1 cellular context compared by ENCODE assay signal in the genomic region with DNA sequence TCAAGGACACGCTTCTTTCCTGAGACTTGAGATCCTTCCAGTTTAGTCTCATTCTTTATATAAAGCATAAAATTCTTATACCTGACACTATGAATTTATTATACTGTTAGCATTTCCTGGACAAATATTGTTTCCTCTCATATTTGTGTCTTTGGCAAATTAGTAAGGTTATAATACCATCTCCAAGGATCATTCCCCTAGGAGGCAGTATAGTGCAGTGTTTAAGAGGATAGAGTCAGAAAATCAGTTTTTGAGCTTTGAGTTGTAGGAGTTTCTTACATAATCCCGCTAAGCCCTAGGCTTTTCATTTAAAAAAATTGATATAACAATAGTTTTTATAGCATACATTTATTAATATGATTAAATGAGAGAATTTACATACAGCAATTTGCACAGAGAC.
TF ChIP-seq lines count a peak whose summit lies in the region.

No MANE protein-coding gene starts in this region.

TF ChIP-seq in GM12878, 131 proteins besides CTCF, POLR2A, EP300 and RAD21 (continued from another document):
- TF ChIP-seq, protein P1, sequence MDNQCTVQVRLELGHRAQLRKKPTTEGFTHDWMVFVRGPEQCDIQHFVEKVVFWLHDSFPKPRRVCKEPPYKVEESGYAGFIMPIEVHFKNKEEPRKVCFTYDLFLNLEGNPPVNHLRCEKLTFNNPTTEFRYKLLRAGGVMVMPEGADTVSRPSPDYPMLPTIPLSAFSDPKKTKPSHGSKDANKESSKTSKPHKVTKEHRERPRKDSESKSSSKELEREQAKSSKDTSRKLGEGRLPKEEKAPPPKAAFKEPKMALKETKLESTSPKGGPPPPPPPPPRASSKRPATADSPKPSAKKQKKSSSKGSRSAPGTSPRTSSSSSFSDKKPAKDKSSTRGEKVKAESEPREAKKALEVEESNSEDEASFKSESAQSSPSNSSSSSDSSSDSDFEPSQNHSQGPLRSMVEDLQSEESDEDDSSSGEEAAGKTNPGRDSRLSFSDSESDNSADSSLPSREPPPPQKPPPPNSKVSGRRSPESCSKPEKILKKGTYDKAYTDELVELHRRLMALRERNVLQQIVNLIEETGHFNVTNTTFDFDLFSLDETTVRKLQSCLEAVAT (IDR thresholded peaks at IDR 0.05) = no peak
- TF ChIP-seq SREBF2 (IDR thresholded peaks at IDR 0.05; ENCODE audit: low read length) = no peak
- TF ChIP-seq STAT3 (IDR thresholded peaks at IDR 0.05; ENCODE audit: low read depth, low read length) = no peak
- TF ChIP-seq TARDBP (IDR thresholded peaks at IDR 0.05; ENCODE audit: borderline replicate concordance) = no peak
- no peak for TF ChIP-seq MYB (IDR thresholded peaks at IDR 0.05; ENCODE audit: borderline replicate concordance, low read depth, low read length)
- no peak for TF ChIP-seq HCFC1 (IDR thresholded peaks at IDR 0.05; ENCODE audit: low read length)
